Comparison of ENCODE assay signal across 8 cellular contexts in the genomic region with DNA sequence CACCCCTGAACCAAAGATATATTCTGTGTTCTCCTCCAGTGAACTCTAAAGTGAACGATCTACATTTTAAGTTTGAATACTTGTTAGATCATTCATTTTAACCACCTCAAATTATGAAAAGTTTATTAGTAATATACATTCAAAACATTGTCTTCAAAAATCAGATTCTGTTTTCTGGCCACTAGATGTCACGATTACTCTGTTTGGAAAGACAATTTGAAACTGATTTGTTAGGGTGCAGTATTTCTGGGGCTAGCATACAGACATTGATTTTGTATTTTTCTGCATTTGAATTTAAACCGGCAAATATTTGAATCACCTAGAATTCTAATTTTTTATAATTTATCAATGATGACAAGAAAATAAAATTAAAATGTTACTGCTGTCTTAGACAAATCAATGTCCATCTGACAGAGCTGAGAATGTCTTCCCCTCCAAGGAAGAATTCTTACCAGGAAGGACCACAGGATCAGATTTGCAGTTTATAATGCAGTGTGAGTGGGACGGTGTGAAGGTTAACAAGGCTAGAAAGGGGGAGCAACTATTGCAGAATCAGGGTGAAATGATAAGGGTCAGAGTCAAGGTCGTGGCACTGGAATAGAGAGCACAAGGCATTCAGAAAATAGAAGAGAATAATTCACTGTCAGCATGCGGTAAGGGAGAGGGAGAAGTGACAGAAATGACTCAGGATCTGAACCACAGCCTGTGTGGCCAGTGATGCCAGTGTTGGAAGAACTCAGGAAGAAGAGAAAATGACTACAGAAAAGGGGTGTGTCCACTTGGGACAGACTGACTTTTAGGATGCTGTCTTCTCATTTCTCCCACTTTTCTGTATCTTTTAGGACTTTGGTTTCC.
A peak's percentile ranks its signal among the peaks of the same experiment; 100 is the strongest.
DNase-seq lines count a peak whose midpoint lies in the region; ATAC-seq and TF ChIP-seq lines count a peak whose summit lies in the region.

No MANE protein-coding gene starts in this region.

- POLR2A ChIA-PET in GM10248 (lab: Yijun Ruan, JAX): no interaction called here
- POLR2A ChIA-PET in activated CD4-positive, alpha-beta memory T cell treated with anti-CD3 and anti-CD28 coated beads, Interleukin-2, amount 10 ng/mL, durations not matched to agents 7 days and 5 days (lab: Charles Lee): no interaction called here

- DNase-seq in GM10248 (ENCODE audit: extremely low spot score): peak; percentile 41
- DNase-seq in LoVo (ENCODE audit: low spot score): peak; percentile 15
- DNase-seq in ascending aorta (ENCODE audit: low spot score in 2 of 2): no peak
- peak; percentile 23 for DNase-seq in hepatocyte (ENCODE audit: low spot score)
- DNase-seq in T-helper 2 cell treated with Interferon-gamma antibody and Interleukin-4, amounts not matched to agents 5 μg/mL and 100 μg/mL, for 36 hours (ENCODE audit: low spot score): no peak
- no peak for DNase-seq in activated CD4-positive, alpha-beta memory T cell treated with anti-CD3 and anti-CD28 coated beads, Interleukin-2, amount 10 ng/mL, durations not matched to agents 7 days and 5 days

- peaks cover 4% of the 10 kb centered on the region for H3K4me1 Mint-ChIP-seq in T-helper 2 cell treated with Interferon-gamma antibody and Interleukin-4, amounts not matched to agents 5 μg/mL and 100 μg/mL, for 36 hours (ENCODE audit: low read depth)
- peaks cover 8% of the 10 kb centered on the region for H3K4me1 Mint-ChIP-seq in activated CD4-positive, alpha-beta memory T cell treated with anti-CD3 and anti-CD28 coated beads, Interleukin-2, amount 10 ng/mL, durations not matched to agents 7 days and 5 days

- H3K4me1 ChIP-seq in ascending aorta (no peaks in the 10 kb centered on the region), hepatocyte (ENCODE audit: insufficient read depth) (no peaks in the 10 kb centered on the region)

- no peak overlapping the region for H3K4me3 ChIP-seq in ascending aorta
- H3K4me3 ChIP-seq in hepatocyte: no peak overlapping the region

- no peak overlapping the region for H3K4me3 Mint-ChIP-seq in T-helper 2 cell treated with Interferon-gamma antibody and Interleukin-4, amounts not matched to agents 5 μg/mL and 100 μg/mL, for 36 hours
- H3K4me3 Mint-ChIP-seq in activated CD4-positive, alpha-beta memory T cell treated with anti-CD3 and anti-CD28 coated beads, Interleukin-2, amount 10 ng/mL, durations not matched to agents 7 days and 5 days: no peak overlapping the region

- no peaks in the 10 kb centered on the region for H3K9me3 Mint-ChIP-seq in T-helper 2 cell treated with Interferon-gamma antibody and Interleukin-4, amounts not matched to agents 5 μg/mL and 100 μg/mL, for 36 hours
- no peaks in the 10 kb centered on the region for H3K9me3 Mint-ChIP-seq in activated CD4-positive, alpha-beta memory T cell treated with anti-CD3 and anti-CD28 coated beads, Interleukin-2, amount 10 ng/mL, durations not matched to agents 7 days and 5 days

- TF ChIP-seq CTCF in GM10248 (IDR thresholded peaks at IDR 0.05; ENCODE audit: control extremely low read depth, extremely low read depth, low read depth, missing control alignments) (peak; percentile 58), ascending aorta (IDR thresholded peaks at IDR 0.05) (peak in 2 of 3 experiments; percentile 17 to 47), hepatocyte (IDR thresholded peaks at IDR 0.05; ENCODE audit: poor library complexity) (peak; percentile 80)

- no peaks in the 10 kb centered on the region for H3K36me3 Mint-ChIP-seq in T-helper 2 cell treated with Interferon-gamma antibody and Interleukin-4, amounts not matched to agents 5 μg/mL and 100 μg/mL, for 36 hours (ENCODE audit: low read depth)
- H3K36me3 Mint-ChIP-seq in activated CD4-positive, alpha-beta memory T cell treated with anti-CD3 and anti-CD28 coated beads, Interleukin-2, amount 10 ng/mL, durations not matched to agents 7 days and 5 days (ENCODE audit: low read depth): no peaks in the 10 kb centered on the region

- H4K20me1 ChIP-seq in hepatocyte (ENCODE audit: insufficient read depth, poor library complexity, severe bottlenecking): no peaks in the 10 kb centered on the region

- no peaks in the 10 kb centered on the region for H3K9me2 ChIP-seq in hepatocyte (replicated peaks; ENCODE audit: insufficient read depth)

- 36% methylated on average over 6 of the region's 6 CpGs for WGBS in hepatocyte (ENCODE audit: low lambda C conversion rate, missing lambda C conversion rate)

- H2AFZ ChIP-seq in hepatocyte: no peak overlapping the region

- CTCF ChIA-PET in GM10248 (lab: Yijun Ruan, JAX): interaction anchor here (0.9 to 1.7 kb wide), 3 partner anchors 16 to 1626 kb away, joined by 3 to 7 read pairs (median 3); no protein-coding TSS in a partner anchor
- CTCF ChIA-PET in activated CD4-positive, alpha-beta memory T cell treated with anti-CD3 and anti-CD28 coated beads, Interleukin-2, amount 10 ng/mL, durations not matched to agents 7 days and 5 days (lab: Charles Lee): interaction anchor here (1.0 to 1.2 kb wide), 2 partner anchors 332 to 737 kb away, joined by 3 read pairs; no protein-coding TSS in a partner anchor

- no peaks in the 10 kb centered on the region for H3K79me2 ChIP-seq in hepatocyte

- no peak overlapping the region for H3K27ac ChIP-seq in ascending aorta
- no peak overlapping the region for H3K27ac ChIP-seq in hepatocyte

- H3K4me2 ChIP-seq in hepatocyte: no peak overlapping the region

- H3K27me3 ChIP-seq in ascending aorta (no peaks in the 10 kb centered on the region), hepatocyte (no peaks in the 10 kb centered on the region)

- no peaks in the 10 kb centered on the region for H3K27me3 Mint-ChIP-seq in T-helper 2 cell treated with Interferon-gamma antibody and Interleukin-4, amounts not matched to agents 5 μg/mL and 100 μg/mL, for 36 hours (ENCODE audit: low read depth)
- no peaks in the 10 kb centered on the region for H3K27me3 Mint-ChIP-seq in activated CD4-positive, alpha-beta memory T cell treated with anti-CD3 and anti-CD28 coated beads, Interleukin-2, amount 10 ng/mL, durations not matched to agents 7 days and 5 days

- no peak overlapping the region for H3K27ac Mint-ChIP-seq in T-helper 2 cell treated with Interferon-gamma antibody and Interleukin-4, amounts not matched to agents 5 μg/mL and 100 μg/mL, for 36 hours
- H3K27ac Mint-ChIP-seq in activated CD4-positive, alpha-beta memory T cell treated with anti-CD3 and anti-CD28 coated beads, Interleukin-2, amount 10 ng/mL, durations not matched to agents 7 days and 5 days: no peak overlapping the region

- H3K36me3 ChIP-seq in ascending aorta (no peaks in the 10 kb centered on the region), hepatocyte (replicated peaks; ENCODE audit: insufficient read depth, low read depth) (no peaks in the 10 kb centered on the region)

- intact Hi-C loops in ascending aorta (cut with DNase I): no loop called here

- H3K9me3 ChIP-seq in ascending aorta (no peaks in the 10 kb centered on the region), hepatocyte (ENCODE audit: low read depth) (no peaks in the 10 kb centered on the region)

- ATAC-seq in HG03378 (IDR thresholded peaks at IDR 0.05; ENCODE audit: unreplicated experiment): no peak
- ATAC-seq in GM18517 (IDR thresholded peaks at IDR 0.05; ENCODE audit: unreplicated experiment): no peak

Comparison
In these comparisons a context has a peak if more than half of its experiments do, and no peak if none do; other contexts are left out.
1. DNase-seq: peak in GM10248 (single experiment), LoVo (single experiment) and hepatocyte (single experiment); none in ascending aorta (0 of 2), T-helper 2 cell treated with Interferon-gamma antibody and Interleukin-4, amounts not matched to agents 5 μg/mL and 100 μg/mL, for 36 hours (single experiment) and activated CD4-positive, alpha-beta memory T cell treated with anti-CD3 and anti-CD28 coated beads, Interleukin-2, amount 10 ng/mL, durations not matched to agents 7 days and 5 days (single experiment).
2. Peak in every context shown above with its lines, with median percentiles within 50 percentile points of each other: CTCF ChIP-seq.